Comparison of ENCODE assay signal across 8 cellular contexts in genomic region chr7:8133955-8134733, GRCh38.
DNase-seq lines count a peak whose midpoint lies in the region; ATAC-seq and TF ChIP-seq lines count a peak whose summit lies in the region.

No MANE protein-coding gene starts in this region.

- H3K4me3 Mint-ChIP-seq in GM23338 (no peak overlapping the region), memory B cell (peak overlapping the region; percentile 66)

- DNase-seq in GM23338 (ENCODE audit: low spot score) (no peak), LHCN-M2 (ENCODE audit: low read depth) (peak; percentile 12), memory B cell (ENCODE audit: low spot score in 2 of 2) (no peak), T1000 (lab: John Stamatoyannopoulos, UW) (no peak), A172 (ENCODE audit: low spot score) (no peak), head of caudate nucleus (no peak), NCI-H82 treated with DMSO at 0.1 percent for 48 hours (lab: John Stamatoyannopoulos, UW; ENCODE audit: unreplicated experiment) (no peak)

- H3K36me3 Mint-ChIP-seq in GM23338 (ENCODE audit: low read depth): no peaks in the 10 kb centered on the region
- no peaks in the 10 kb centered on the region for H3K36me3 Mint-ChIP-seq in memory B cell

- no peaks in the 10 kb centered on the region for H3F3A ChIP-seq in GM23338 (replicated peaks; ENCODE audit: low read depth)

- no peak for TF ChIP-seq CTCF in GM23338 (conservative IDR thresholded peaks at IDR 0.05; ENCODE audit: low read depth in 2 of 2)

- H3K9me2 ChIP-seq in GM23338 (ENCODE audit: insufficient read depth): peaks cover 11% of the 10 kb centered on the region; the same call in 1 of the 2 replicates

- H3K27ac Mint-ChIP-seq in GM23338 (no peak overlapping the region), memory B cell (peak overlapping the region; percentile 56)

- 0 out of 2 replicates have a peak overlapping the region, but pooled peaks have one; percentile 6 for H3K27ac ChIP-seq in GM23338 (ENCODE audit: low read depth)

- no peaks in the 10 kb centered on the region for H3K9me3 Mint-ChIP-seq in GM23338
- no peaks in the 10 kb centered on the region for H3K9me3 Mint-ChIP-seq in memory B cell

- ATAC-seq in GM18867 (IDR thresholded peaks at IDR 0.05; ENCODE audit: unreplicated experiment) (peak; percentile 66), GM23338 (no peak), memory B cell (ENCODE audit: low read depth) (peak; percentile 41)

- no peaks in the 10 kb centered on the region for H3K4me1 Mint-ChIP-seq in GM23338
- H3K4me1 Mint-ChIP-seq in memory B cell: peaks cover 20% of the 10 kb centered on the region

- H3K4me2 ChIP-seq in GM23338: no peak overlapping the region

- no peaks in the 10 kb centered on the region for H3K36me3 ChIP-seq in GM23338 (ENCODE audit: insufficient read depth)

- no peak overlapping the region for H2AFZ ChIP-seq in GM23338

- intact Hi-C loops in head of caudate nucleus (cut with DNase I): no loop called here

- no peaks in the 10 kb centered on the region for H4K20me1 ChIP-seq in GM23338 (replicated peaks; ENCODE audit: insufficient read depth)

- H3K27me3 ChIP-seq in GM23338 (ENCODE audit: insufficient read depth): no peaks in the 10 kb centered on the region

- H3K4me3 ChIP-seq in GM23338: no peak overlapping the region

- H3K27me3 Mint-ChIP-seq in GM23338 (ENCODE audit: insufficient read depth, low read depth, poor library complexity) (no peaks in the 10 kb centered on the region), memory B cell (no peaks in the 10 kb centered on the region)

- H3K4me1 ChIP-seq in GM23338 (ENCODE audit: insufficient read depth): no peaks in the 10 kb centered on the region

- H3K79me2 ChIP-seq in GM23338 (replicated peaks; ENCODE audit: insufficient read depth): no peaks in the 10 kb centered on the region

TF ChIP-seq in GM23338, 12 proteins besides CTCF, POLR2A, EP300 and RAD21:
- no peak for TF ChIP-seq ZNF462 (CRISPR knock-in tag; IDR thresholded peaks at IDR 0.05)
- TF ChIP-seq NANOG (IDR thresholded peaks at IDR 0.05; ENCODE audit: borderline replicate concordance): no peak
- no peak for TF ChIP-seq REST (IDR thresholded peaks at IDR 0.05; ENCODE audit: unreplicated experiment)
- no peak for TF ChIP-seq POLR2AphosphoS5 (IDR thresholded peaks at IDR 0.05; ENCODE audit: low read depth)
- no peak for TF ChIP-seq ETS1 (IDR thresholded peaks at IDR 0.05)
- TF ChIP-seq ZNF114 (CRISPR knock-in tag; IDR thresholded peaks at IDR 0.05): no peak
- TF ChIP-seq EZH2 (IDR thresholded peaks at IDR 0.05; ENCODE audit: low read depth, unreplicated experiment): no peak
- TF ChIP-seq CREB1 (CRISPR knock-in tag; IDR thresholded peaks at IDR 0.05; ENCODE audit: low read depth): no peak
- no peak for TF ChIP-seq EZH2phosphoT487 (IDR thresholded peaks at IDR 0.05; ENCODE audit: unreplicated experiment)
- no peak for TF ChIP-seq ZNF331 (CRISPR knock-in tag; IDR thresholded peaks at IDR 0.05; ENCODE audit: low read depth)
- no peak for TF ChIP-seq JUNB (IDR thresholded peaks at IDR 0.05; ENCODE audit: unreplicated experiment)
- TF ChIP-seq STAT1 (IDR thresholded peaks at IDR 0.05; ENCODE audit: unreplicated experiment): no peak
